ENCODE assay signal across 2 cellular contexts in genomic region chr9:134205636-134206316, GRCh38.
A peak's percentile ranks its signal among the peaks of the same experiment; 100 is the strongest.
TF ChIP-seq lines count a peak whose summit lies in the region.

No MANE protein-coding gene starts in this region.

TF ChIP-seq in GM12878, 131 proteins besides CTCF, POLR2A, EP300 and RAD21:
- TF ChIP-seq JUNB (IDR thresholded peaks at IDR 0.05): 0 out of 2 replicates have a peak, but pooled peaks have one; percentile 16
- TF ChIP-seq RCOR1 (conservative IDR thresholded peaks at IDR 0.05; ENCODE audit: low read depth, low read length): no peak

TF ChIP-seq in HepG2, 621 proteins besides CTCF, POLR2A, EP300 and RAD21:
- TF ChIP-seq YY1 (IDR thresholded peaks at IDR 0.05; ENCODE audit: insufficient read depth, insufficient replicate concordance, low read depth, low read length): no peak
- TF ChIP-seq ATF7 (IDR thresholded peaks at IDR 0.05): peak; percentile 20; the same call in 1 of the 2 replicates
- TF ChIP-seq ATF7 (CRISPR knock-in tag; IDR thresholded peaks at IDR 0.05): no peak
- TF ChIP-seq THAP9 (CRISPR knock-in tag; IDR thresholded peaks at IDR 0.05; ENCODE audit: borderline replicate concordance): no peak
- TF ChIP-seq SPEN (CRISPR knock-in tag; IDR thresholded peaks at IDR 0.05; ENCODE audit: low read depth): no peak
- no peak for TF ChIP-seq ZNF883 (CRISPR knock-in tag; IDR thresholded peaks at IDR 0.05; ENCODE audit: not compliant biosample characterization)
- TF ChIP-seq KAT8 (CRISPR knock-in tag; IDR thresholded peaks at IDR 0.05): no peak
